7 cellular contexts compared by ENCODE assay signal in genomic region chr19:29211562-29212416, GRCh38. TPM values are rescaled to one million over a fixed set of nuclear protein-coding genes. Genes with fewer than 3 reads are reported as not detected.
A peak's percentile ranks its signal among the peaks of the same experiment; 100 is the strongest.
DNase-seq lines count a peak whose midpoint lies in the region; ATAC-seq and TF ChIP-seq lines count a peak whose summit lies in the region.

No MANE protein-coding gene starts in this region.

- DNase-seq in GM20000 (ENCODE audit: low spot score) (peak; percentile 24), PC-9 (no peak), SKM-1 treated with dmso at 0.1 percent for 144 hours (lab: John Stamatoyannopoulos, UW; ENCODE audit: unreplicated experiment) (no peak), NOMO-1 treated with dmso at 0.1 percent for 144 hours (lab: John Stamatoyannopoulos, UW; ENCODE audit: unreplicated experiment) (no peak)
- DNase-seq in effector memory CD8-positive, alpha-beta T cell = peak in 1 of 3 experiments; percentile 2

- H3K4me1 Mint-ChIP-seq in effector memory CD8-positive, alpha-beta T cell (ENCODE audit: low read depth in 2 of 2) = peaks cover 26 to 36% of the 10 kb centered on the region in 2 donors

- peaks cover 8 to 18% of the 10 kb centered on the region in 2 donors for H3K27me3 Mint-ChIP-seq in effector memory CD8-positive, alpha-beta T cell

- CTCF ChIA-PET in PC-9 (lab: Charles Lee) = no interaction called here

- H4K20me1 ChIP-seq in PC-9 (ENCODE audit: insufficient read depth) = peaks cover 47% of the 10 kb centered on the region

- intact Hi-C loops in PC-9 (cut with micrococcal nuclease; ENCODE audit: unreplicated experiment) = no loop called here

- TSS peak; percentile 64 for BruUV-seq in PC-9 (replicated peaks; lab: Mats Ljungman, UMichigan)

- peak overlapping the region; percentile 99 for H2AFZ ChIP-seq in PC-9

- H3K4me3 ChIP-seq in PC-9 (peak overlapping the region; percentile 100), muscle layer of duodenum (ENCODE audit: low read depth in 1 of 2, low read length in 2 of 2) (peak overlapping the region; percentile 74 to 80)

- peaks cover 10% of the 10 kb centered on the region for H3K36me3 Mint-ChIP-seq in effector memory CD8-positive, alpha-beta T cell (ENCODE audit: insufficient read depth)

- peak; percentile 9 for ATAC-seq in effector memory CD8-positive, alpha-beta T cell (replicated peaks)
- no peak for ATAC-seq in HG02938 (IDR thresholded peaks at IDR 0.05; ENCODE audit: unreplicated experiment)

- TF ChIP-seq CTCF in GM20000 (IDR thresholded peaks at IDR 0.05; ENCODE audit: extremely low read depth, missing control alignments) = no peak
- no peak for TF ChIP-seq CTCF in PC-9 (conservative IDR thresholded peaks at IDR 0.05)

- peak overlapping the region; percentile 98 for H3K4me2 ChIP-seq in PC-9

- H3K27me3 ChIP-seq in PC-9 (ENCODE audit: insufficient read depth, low read depth) (peaks cover 13% of the 10 kb centered on the region), muscle layer of duodenum (ENCODE audit: low read depth, low read length) (no peaks in the 10 kb centered on the region)

- H3K27ac ChIP-seq in PC-9 (peak overlapping the region; percentile 40; the same call in 1 of the 2 replicates), muscle layer of duodenum (ENCODE audit: low read length) (peak overlapping the region; percentile 88)

- H3K4me3 Mint-ChIP-seq in effector memory CD8-positive, alpha-beta T cell = peak overlapping the region; percentile 93 to 94

- H3K27ac Mint-ChIP-seq in effector memory CD8-positive, alpha-beta T cell = peak overlapping the region; percentile 98 to 99

- peaks cover 51% of the 10 kb centered on the region for H3K79me2 ChIP-seq in PC-9 (ENCODE audit: low read depth)

- POLR2A ChIA-PET in PC-9 (lab: Charles Lee; ENCODE audit: unreplicated experiment) = interaction anchor here (0.7 kb wide), 1 partner anchor 8 kb away, joined by 24 read pairs; no protein-coding TSS in a partner anchor

- H3K36me3 ChIP-seq in PC-9 (ENCODE audit: low read depth) (peaks cover 9% of the 10 kb centered on the region), muscle layer of duodenum (ENCODE audit: control insufficient read depth in 1 of 2, insufficient read depth in 2 of 2, low read length in 2 of 2) (peaks cover 0 to 3% of the 10 kb centered on the region in 2 donors)

- no peaks in the 10 kb centered on the region for H3K9me2 ChIP-seq in PC-9 (ENCODE audit: insufficient read depth)

- H3K9me3 Mint-ChIP-seq in effector memory CD8-positive, alpha-beta T cell = peaks cover 2 to 7% of the 10 kb centered on the region in 2 donors

- H3K4me1 ChIP-seq in PC-9 (replicated peaks; ENCODE audit: insufficient read depth) (peaks cover 14% of the 10 kb centered on the region; the same call in 1 of the 2 replicates), muscle layer of duodenum (ENCODE audit: control insufficient read depth in 1 of 2, insufficient read depth in 2 of 2, low read length in 2 of 2) (peaks cover 0 to 31% of the 10 kb centered on the region in 2 donors)

- H3K9me3 ChIP-seq in PC-9 (ENCODE audit: insufficient read depth, low read depth) = no peaks in the 10 kb centered on the region
- no peaks in the 10 kb centered on the region for H3K9me3 ChIP-seq in muscle layer of duodenum (ENCODE audit: control insufficient read depth in 1 of 2, low read length in 2 of 2)

- peaks cover 3% of the 10 kb centered on the region; the same call in 1 of the 2 replicates for H3F3A ChIP-seq in PC-9 (ENCODE audit: insufficient read depth, low read depth)

RNA-seq across cellular contexts. Expression of gene UQCRFS1, which starts 1.2 kb away (rescaled TPM):
- total RNA-seq in PC-9 (2021) = 32.5 and 35.2 TPM in 2 replicates
